Comparison of ENCODE assay signal across 1 cellular context in genomic region chr20:33261465-33261864, GRCh38.
TF ChIP-seq lines count a peak whose summit lies in the region.

No MANE protein-coding gene starts in this region.

TF ChIP-seq in GM23338, 12 proteins besides CTCF, POLR2A, EP300 and RAD21:
- TF ChIP-seq ZNF462 (CRISPR knock-in tag; IDR thresholded peaks at IDR 0.05), result no peak
- TF ChIP-seq POLR2AphosphoS5 (IDR thresholded peaks at IDR 0.05; ENCODE audit: low read depth), result no peak
- no peak for TF ChIP-seq CREB1 (CRISPR knock-in tag; IDR thresholded peaks at IDR 0.05; ENCODE audit: low read depth)
- no peak for TF ChIP-seq ETS1 (IDR thresholded peaks at IDR 0.05)
- TF ChIP-seq ZNF331 (CRISPR knock-in tag; IDR thresholded peaks at IDR 0.05; ENCODE audit: low read depth), result no peak
- no peak for TF ChIP-seq NANOG (IDR thresholded peaks at IDR 0.05; ENCODE audit: borderline replicate concordance)
- no peak for TF ChIP-seq EZH2 (IDR thresholded peaks at IDR 0.05; ENCODE audit: low read depth, unreplicated experiment)
- no peak for TF ChIP-seq JUNB (IDR thresholded peaks at IDR 0.05; ENCODE audit: unreplicated experiment)
- TF ChIP-seq REST (IDR thresholded peaks at IDR 0.05; ENCODE audit: unreplicated experiment), result no peak
- no peak for TF ChIP-seq EZH2phosphoT487 (IDR thresholded peaks at IDR 0.05; ENCODE audit: unreplicated experiment)
- TF ChIP-seq ZNF114 (CRISPR knock-in tag; IDR thresholded peaks at IDR 0.05), result no peak
- TF ChIP-seq STAT1 (IDR thresholded peaks at IDR 0.05; ENCODE audit: unreplicated experiment), result no peak
